In genomic region chr11:13983081-13983751, GRCh38 we compare ENCODE assay signal across 17 cellular contexts. TPM values are rescaled to one million over a fixed set of nuclear protein-coding genes. Genes with fewer than 3 reads are reported as not detected.
DNase-seq lines count a peak whose midpoint lies in the region; ATAC-seq and TF ChIP-seq lines count a peak whose summit lies in the region.
"Had no signal": no experiment of that assay in that cellular context is flagged by ENCODE, and none has a peak within 500 bp of the region (broad histone marks: within the 10 kb centered on the region; RNA-seq: fewer than 3 reads in every experiment).

No MANE protein-coding gene starts in this region.

- no peaks in the 10 kb centered on the region for H3K79me1 ChIP-seq in trophoblast cell (ENCODE audit: low read length)

- peak overlapping the region; percentile 65 to 73 for H3K27ac ChIP-seq in ascending aorta
- H3K27ac ChIP-seq in muscle layer of duodenum (ENCODE audit: low read length) = peak overlapping the region; percentile 80
- H3K27ac ChIP-seq in trophoblast cell (ENCODE audit: low read depth, low read length) = no peak overlapping the region
- H3K27ac ChIP-seq: parathyroid adenoma had no signal

- intact Hi-C loops in ascending aorta (cut with DNase I) = no loop called here

- no peak overlapping the region for H3K4me2 ChIP-seq in trophoblast cell (ENCODE audit: low read length)

- H2BK12ac ChIP-seq in trophoblast cell (ENCODE audit: low read length) = no peak overlapping the region

- H3K9ac ChIP-seq in trophoblast cell (ENCODE audit: low read length) = no peak overlapping the region
- H3K9ac ChIP-seq: parathyroid adenoma had no signal

- no peak for ATAC-seq in HG03045 (IDR thresholded peaks at IDR 0.05; ENCODE audit: unreplicated experiment)
- ATAC-seq: activated CD8-positive, alpha-beta memory T cell treated with anti-CD3 and anti-CD28 coated beads, Interleukin-2, amount 10 ng/mL, durations not matched to agents 7 days and 5 days; WTC11 had no signal

- H2AFZ ChIP-seq in trophoblast cell (ENCODE audit: insufficient read depth, low read length, poor library complexity) = no peak overlapping the region
- H2AFZ ChIP-seq: parathyroid adenoma had no signal

- H3K9me3 ChIP-seq in ascending aorta (no peaks in the 10 kb centered on the region), muscle layer of duodenum (ENCODE audit: control insufficient read depth in 1 of 2, low read length in 2 of 2) (no peaks in the 10 kb centered on the region), trophoblast cell (ENCODE audit: insufficient read depth, low read depth, low read length) (no peaks in the 10 kb centered on the region)

- peaks cover 3 to 15% of the 10 kb centered on the region in 2 donors for H3K4me1 ChIP-seq in ascending aorta
- peaks cover 13 to 31% of the 10 kb centered on the region in 2 donors for H3K4me1 ChIP-seq in muscle layer of duodenum (ENCODE audit: control insufficient read depth in 1 of 2, insufficient read depth in 2 of 2, low read length in 2 of 2)
- no peaks in the 10 kb centered on the region for H3K4me1 ChIP-seq in trophoblast cell (ENCODE audit: control insufficient read depth in 1 of 2, insufficient read depth in 2 of 2, low read length in 2 of 2)
- H3K4me1 ChIP-seq: parathyroid adenoma had no signal

- no peak overlapping the region for H3K14ac ChIP-seq in trophoblast cell (ENCODE audit: low read length)

- TF ChIP-seq CTCF in ascending aorta (IDR thresholded peaks at IDR 0.05) (no peak), foreskin fibroblast (IDR thresholded peaks at IDR 0.05; ENCODE audit: low read depth, low read length) (no peak)

- H2BK120ac ChIP-seq in trophoblast cell (ENCODE audit: insufficient read depth, low read length, poor library complexity) = no peak overlapping the region

- H2AK5ac ChIP-seq in trophoblast cell (ENCODE audit: low read length) = no peak overlapping the region

- no peak overlapping the region for H4K91ac ChIP-seq in trophoblast cell (ENCODE audit: low read depth, low read length)

- H3K4ac ChIP-seq in trophoblast cell (ENCODE audit: low read depth, low read length) = no peak overlapping the region

- no peaks in the 10 kb centered on the region for H3K27me3 ChIP-seq in ascending aorta
- no peaks in the 10 kb centered on the region for H3K27me3 ChIP-seq in muscle layer of duodenum (ENCODE audit: low read depth, low read length)
- no peaks in the 10 kb centered on the region for H3K27me3 ChIP-seq in trophoblast cell (ENCODE audit: insufficient read depth, low read length)

- H2BK5ac ChIP-seq in trophoblast cell (ENCODE audit: low read depth, low read length, poor library complexity) = no peak overlapping the region

- H3K4me3 ChIP-seq in ascending aorta (no peak overlapping the region), foreskin fibroblast (ENCODE audit: low read depth in 1 of 2, low read length in 2 of 2) (no peak overlapping the region), muscle layer of duodenum (ENCODE audit: low read depth in 1 of 2, low read length in 2 of 2) (peak overlapping the region in 1 of 2 donors; percentile 6), trophoblast cell (ENCODE audit: low read depth, low read length) (no peak overlapping the region)

- no peak overlapping the region for H3K23ac ChIP-seq in trophoblast cell (ENCODE audit: low read length)

- no peak overlapping the region for H3K18ac ChIP-seq in trophoblast cell (ENCODE audit: low read length)

- no CpG with 5 or more reads among the region's 12 CpGs for WGBS in trophoblast cell (ENCODE audit: extremely low coverage, insufficient coverage, insufficient read length)

- no peak overlapping the region for H4K12ac ChIP-seq in trophoblast cell (ENCODE audit: low read depth, low read length)

- no peak for DNase-seq in ascending aorta (ENCODE audit: low spot score in 2 of 2)
- DNase-seq in foreskin fibroblast = peak; percentile 35 to 61
- DNase-seq in ureter (ENCODE audit: low spot score) = peak; percentile 80
- DNase-seq in SW 1271 (lab: John Stamatoyannopoulos, UW) = no peak
- no peak for DNase-seq in COLO668 (lab: John Stamatoyannopoulos, UW; ENCODE audit: unreplicated experiment)
- no peak for DNase-seq in trophoblast cell
- DNase-seq: activated CD8-positive, alpha-beta memory T cell treated with anti-CD3 and anti-CD28 coated beads, Interleukin-2, amount 10 ng/mL, durations not matched to agents 7 days and 5 days; activated naive CD4-positive, alpha-beta T cell treated with anti-CD3 and anti-CD28 coated beads, Interleukin-2, amount 10 ng/mL, durations not matched to agents 7 days and 5 days; CD4-positive, alpha-beta T cell; EL; NCI-H1105; NCI-H446; stimulated activated CD4-positive, alpha-beta T cell treated with anti-CD3 and anti-CD28 coated beads, Interleukin-1b, Interleukin-23, amount 100 ng/mL, for 48 hours had no signal

- H4K8ac ChIP-seq in trophoblast cell (ENCODE audit: low read depth, low read length) = no peak overlapping the region

- H3K36me3 ChIP-seq in ascending aorta = no peaks in the 10 kb centered on the region
- H3K36me3 ChIP-seq in muscle layer of duodenum (ENCODE audit: control insufficient read depth in 1 of 2, insufficient read depth in 2 of 2, low read length in 2 of 2) = no peaks in the 10 kb centered on the region
- H3K36me3 ChIP-seq in trophoblast cell (ENCODE audit: control insufficient read depth in 1 of 2, insufficient read depth in 2 of 2, low read length in 2 of 2) = no peaks in the 10 kb centered on the region

- no peaks in the 10 kb centered on the region for H3K79me2 ChIP-seq in trophoblast cell (ENCODE audit: control insufficient read depth, insufficient read depth, low read length, poor library complexity)
- H3K79me2 ChIP-seq: parathyroid adenoma had no signal

RNA-seq across cellular contexts. Expression of gene SPON1, which starts 20.7 kb away (rescaled TPM):
- total RNA-seq in ascending aorta = 37.8 TPM
- total RNA-seq in ureter = 37.1 TPM
- polyA plus RNA-seq in trophoblast cell (2013) = 0.89 TPM in 2 replicates
- total RNA-seq: activated CD8-positive, alpha-beta memory T cell treated with anti-CD3 and anti-CD28 coated beads, Interleukin-2, amount 10 ng/mL, durations not matched to agents 7 days and 5 days had no signal

Comparison
In these comparisons a context has a peak if more than half of its experiments do, and no peak if none do; other contexts are left out.
1. DNase-seq: peak in foreskin fibroblast (2 of 2) and ureter (single experiment); none in ascending aorta (0 of 2), SW 1271 (0 of 2), COLO668 (single experiment) and trophoblast cell (0 of 2).